ENCODE assay signal across 1 cellular context in the genomic region with DNA sequence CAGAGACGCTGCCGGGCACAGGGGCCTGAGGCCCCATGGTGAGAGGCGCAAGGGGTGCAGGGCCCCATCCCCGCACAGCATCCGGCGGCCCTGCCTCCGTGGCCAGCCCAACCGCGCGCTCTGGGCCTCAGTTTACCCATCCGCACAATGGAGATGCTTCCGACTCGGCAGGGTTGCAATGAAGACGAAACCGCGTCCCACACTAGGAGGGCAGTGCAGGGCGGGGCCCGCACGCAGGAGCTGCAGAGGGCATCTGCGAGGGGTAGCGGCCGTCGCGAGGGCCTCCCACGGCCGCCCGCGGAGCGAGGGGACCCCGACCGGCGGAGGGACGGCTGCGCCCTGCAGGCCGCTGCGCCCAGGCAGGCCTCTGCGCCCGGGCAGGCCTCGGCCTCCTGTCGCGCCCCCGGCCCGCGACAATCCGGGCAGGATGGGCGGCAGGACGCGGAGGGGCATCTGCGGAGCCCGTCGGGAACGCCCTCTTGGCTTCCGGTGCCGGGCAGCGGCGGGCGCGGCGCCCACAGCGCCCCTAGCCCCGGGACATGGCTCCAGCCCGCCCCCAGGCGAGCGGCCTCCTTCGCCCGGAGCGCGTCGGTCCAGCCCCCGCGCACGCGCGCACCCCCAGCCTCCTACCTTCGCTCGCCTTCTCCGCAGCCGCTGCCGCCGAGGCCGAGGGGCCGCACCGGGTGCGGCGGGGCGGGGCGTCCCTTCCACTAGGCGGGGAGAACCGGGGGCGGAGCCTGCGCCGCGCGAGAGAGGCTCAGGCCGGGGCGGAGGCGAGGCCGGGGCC.
TF ChIP-seq lines count a peak whose summit lies in the region.

No MANE protein-coding gene starts in this region.

TF ChIP-seq in HepG2, 621 proteins besides CTCF, POLR2A, EP300 and RAD21 (continued from another document and continues in another):
- TF ChIP-seq, protein P1, sequence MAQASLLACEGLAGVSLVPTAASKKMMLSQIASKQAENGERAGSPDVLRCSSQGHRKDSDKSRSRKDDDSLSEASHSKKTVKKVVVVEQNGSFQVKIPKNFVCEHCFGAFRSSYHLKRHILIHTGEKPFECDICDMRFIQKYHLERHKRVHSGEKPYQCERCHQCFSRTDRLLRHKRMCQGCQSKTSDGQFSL (CRISPR knock-in tag; IDR thresholded peaks at IDR 0.05), result peak; percentile 48; the same call in 1 of the 2 replicates
- TF ChIP-seq, protein P2, sequence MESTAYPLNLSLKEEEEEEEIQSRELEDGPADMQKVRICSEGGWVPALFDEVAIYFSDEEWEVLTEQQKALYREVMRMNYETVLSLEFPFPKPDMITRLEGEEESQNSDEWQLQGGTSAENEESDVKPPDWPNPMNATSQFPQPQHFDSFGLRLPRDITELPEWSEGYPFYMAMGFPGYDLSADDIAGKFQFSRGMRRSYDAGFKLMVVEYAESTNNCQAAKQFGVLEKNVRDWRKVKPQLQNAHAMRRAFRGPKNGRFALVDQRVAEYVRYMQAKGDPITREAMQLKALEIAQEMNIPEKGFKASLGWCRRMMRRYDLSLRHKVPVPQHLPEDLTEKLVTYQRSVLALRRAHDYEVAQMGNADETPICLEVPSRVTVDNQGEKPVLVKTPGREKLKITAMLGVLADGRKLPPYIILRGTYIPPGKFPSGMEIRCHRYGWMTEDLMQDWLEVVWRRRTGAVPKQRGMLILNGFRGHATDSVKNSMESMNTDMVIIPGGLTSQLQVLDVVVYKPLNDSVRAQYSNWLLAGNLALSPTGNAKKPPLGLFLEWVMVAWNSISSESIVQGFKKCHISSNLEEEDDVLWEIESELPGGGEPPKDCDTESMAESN (CRISPR knock-in tag; conservative IDR thresholded peaks at IDR 0.05), result 0 out of 2 replicates have a peak, but pooled peaks have one; percentile 16
- TF ChIP-seq, protein P3, sequence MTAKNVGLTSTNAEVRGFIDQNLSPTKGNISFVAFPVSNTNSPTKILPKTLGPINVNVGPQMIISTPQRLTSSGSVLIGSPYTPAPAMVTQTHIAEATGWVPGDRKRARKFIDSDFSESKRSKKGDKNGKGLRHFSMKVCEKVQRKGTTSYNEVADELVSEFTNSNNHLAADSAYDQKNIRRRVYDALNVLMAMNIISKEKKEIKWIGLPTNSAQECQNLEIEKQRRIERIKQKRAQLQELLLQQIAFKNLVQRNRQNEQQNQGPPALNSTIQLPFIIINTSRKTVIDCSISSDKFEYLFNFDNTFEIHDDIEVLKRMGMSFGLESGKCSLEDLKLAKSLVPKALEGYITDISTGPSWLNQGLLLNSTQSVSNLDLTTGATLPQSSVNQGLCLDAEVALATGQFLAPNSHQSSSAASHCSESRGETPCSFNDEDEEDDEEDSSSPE (CRISPR knock-in tag; IDR thresholded peaks at IDR 0.05), result 0 out of 2 replicates have a peak, but pooled peaks have one; percentile 37
- TF ChIP-seq, protein P4, sequence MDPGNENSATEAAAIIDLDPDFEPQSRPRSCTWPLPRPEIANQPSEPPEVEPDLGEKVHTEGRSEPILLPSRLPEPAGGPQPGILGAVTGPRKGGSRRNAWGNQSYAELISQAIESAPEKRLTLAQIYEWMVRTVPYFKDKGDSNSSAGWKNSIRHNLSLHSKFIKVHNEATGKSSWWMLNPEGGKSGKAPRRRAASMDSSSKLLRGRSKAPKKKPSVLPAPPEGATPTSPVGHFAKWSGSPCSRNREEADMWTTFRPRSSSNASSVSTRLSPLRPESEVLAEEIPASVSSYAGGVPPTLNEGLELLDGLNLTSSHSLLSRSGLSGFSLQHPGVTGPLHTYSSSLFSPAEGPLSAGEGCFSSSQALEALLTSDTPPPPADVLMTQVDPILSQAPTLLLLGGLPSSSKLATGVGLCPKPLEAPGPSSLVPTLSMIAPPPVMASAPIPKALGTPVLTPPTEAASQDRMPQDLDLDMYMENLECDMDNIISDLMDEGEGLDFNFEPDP (CRISPR knock-in tag; conservative IDR thresholded peaks at IDR 0.05), result no peak
- TF ChIP-seq ZNF343 (CRISPR knock-in tag; IDR thresholded peaks at IDR 0.05) (no peak), GFI1 (CRISPR knock-in tag; IDR thresholded peaks at IDR 0.05; ENCODE audit: borderline replicate concordance) (no peak), ZNF737 (CRISPR knock-in tag; IDR thresholded peaks at IDR 0.05; ENCODE audit: borderline replicate concordance) (no peak), SKI (IDR thresholded peaks at IDR 0.05; ENCODE audit: partially characterized antibody) (no peak), ZNF441 (CRISPR knock-in tag; IDR thresholded peaks at IDR 0.05; ENCODE audit: borderline replicate concordance) (peak; percentile 46; the same call in 1 of the 2 replicates), PHF20 (CRISPR knock-in tag; IDR thresholded peaks at IDR 0.05) (peak; percentile 67), ZIK1 (CRISPR knock-in tag; IDR thresholded peaks at IDR 0.05; ENCODE audit: borderline replicate concordance, low read depth) (0 out of 2 replicates have a peak, but pooled peaks have one; percentile 39), ZNF879 (CRISPR knock-in tag; IDR thresholded peaks at IDR 0.05) (no peak), ZNF160 (CRISPR knock-in tag; IDR thresholded peaks at IDR 0.05) (no peak), ZNF547 (CRISPR knock-in tag; IDR thresholded peaks at IDR 0.05) (peak; percentile 45; the same call in 1 of the 2 replicates), SP4 (CRISPR knock-in tag; IDR thresholded peaks at IDR 0.05) (peak; percentile 69), PHF21A (CRISPR knock-in tag; IDR thresholded peaks at IDR 0.05) (peak; percentile 45; the same call in 1 of the 2 replicates), FOXK2 (IDR thresholded peaks at IDR 0.05) (no peak), ZNF431 (CRISPR knock-in tag; IDR thresholded peaks at IDR 0.05; ENCODE audit: borderline replicate concordance, low read depth) (peak; percentile 93), SNAPC2 (CRISPR knock-in tag; IDR thresholded peaks at IDR 0.05) (0 out of 2 replicates have a peak, but pooled peaks have one; percentile 35)
- TF ChIP-seq, protein P5, sequence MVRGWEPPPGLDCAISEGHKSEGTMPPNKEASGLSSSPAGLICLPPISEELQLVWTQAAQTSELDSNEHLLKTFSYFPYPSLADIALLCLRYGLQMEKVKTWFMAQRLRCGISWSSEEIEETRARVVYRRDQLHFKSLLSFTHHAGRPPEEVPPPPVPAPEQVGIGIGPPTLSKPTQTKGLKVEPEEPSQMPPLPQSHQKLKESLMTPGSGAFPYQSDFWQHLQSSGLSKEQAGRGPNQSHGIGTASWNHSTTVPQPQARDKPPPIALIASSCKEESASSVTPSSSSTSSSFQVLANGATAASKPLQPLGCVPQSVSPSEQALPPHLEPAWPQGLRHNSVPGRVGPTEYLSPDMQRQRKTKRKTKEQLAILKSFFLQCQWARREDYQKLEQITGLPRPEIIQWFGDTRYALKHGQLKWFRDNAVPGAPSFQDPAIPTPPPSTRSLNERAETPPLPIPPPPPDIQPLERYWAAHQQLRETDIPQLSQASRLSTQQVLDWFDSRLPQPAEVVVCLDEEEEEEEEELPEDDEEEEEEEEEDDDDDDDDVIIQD (CRISPR knock-in tag; IDR thresholded peaks at IDR 0.05; ENCODE audit: low read depth), result no peak
- TF ChIP-seq, protein P6, sequence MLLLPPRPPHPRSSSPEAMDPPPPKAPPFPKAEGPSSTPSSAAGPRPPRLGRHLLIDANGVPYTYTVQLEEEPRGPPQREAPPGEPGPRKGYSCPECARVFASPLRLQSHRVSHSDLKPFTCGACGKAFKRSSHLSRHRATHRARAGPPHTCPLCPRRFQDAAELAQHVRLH (CRISPR knock-in tag; IDR thresholded peaks at IDR 0.05; ENCODE audit: borderline replicate concordance, low read depth), result no peak
- TF ChIP-seq, protein P7, sequence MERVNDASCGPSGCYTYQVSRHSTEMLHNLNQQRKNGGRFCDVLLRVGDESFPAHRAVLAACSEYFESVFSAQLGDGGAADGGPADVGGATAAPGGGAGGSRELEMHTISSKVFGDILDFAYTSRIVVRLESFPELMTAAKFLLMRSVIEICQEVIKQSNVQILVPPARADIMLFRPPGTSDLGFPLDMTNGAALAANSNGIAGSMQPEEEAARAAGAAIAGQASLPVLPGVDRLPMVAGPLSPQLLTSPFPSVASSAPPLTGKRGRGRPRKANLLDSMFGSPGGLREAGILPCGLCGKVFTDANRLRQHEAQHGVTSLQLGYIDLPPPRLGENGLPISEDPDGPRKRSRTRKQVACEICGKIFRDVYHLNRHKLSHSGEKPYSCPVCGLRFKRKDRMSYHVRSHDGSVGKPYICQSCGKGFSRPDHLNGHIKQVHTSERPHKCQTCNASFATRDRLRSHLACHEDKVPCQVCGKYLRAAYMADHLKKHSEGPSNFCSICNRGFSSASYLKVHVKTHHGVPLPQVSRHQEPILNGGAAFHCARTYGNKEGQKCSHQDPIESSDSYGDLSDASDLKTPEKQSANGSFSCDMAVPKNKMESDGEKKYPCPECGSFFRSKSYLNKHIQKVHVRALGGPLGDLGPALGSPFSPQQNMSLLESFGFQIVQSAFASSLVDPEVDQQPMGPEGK (CRISPR knock-in tag; IDR thresholded peaks at IDR 0.05), result peak; percentile 70
- TF ChIP-seq, protein P8, sequence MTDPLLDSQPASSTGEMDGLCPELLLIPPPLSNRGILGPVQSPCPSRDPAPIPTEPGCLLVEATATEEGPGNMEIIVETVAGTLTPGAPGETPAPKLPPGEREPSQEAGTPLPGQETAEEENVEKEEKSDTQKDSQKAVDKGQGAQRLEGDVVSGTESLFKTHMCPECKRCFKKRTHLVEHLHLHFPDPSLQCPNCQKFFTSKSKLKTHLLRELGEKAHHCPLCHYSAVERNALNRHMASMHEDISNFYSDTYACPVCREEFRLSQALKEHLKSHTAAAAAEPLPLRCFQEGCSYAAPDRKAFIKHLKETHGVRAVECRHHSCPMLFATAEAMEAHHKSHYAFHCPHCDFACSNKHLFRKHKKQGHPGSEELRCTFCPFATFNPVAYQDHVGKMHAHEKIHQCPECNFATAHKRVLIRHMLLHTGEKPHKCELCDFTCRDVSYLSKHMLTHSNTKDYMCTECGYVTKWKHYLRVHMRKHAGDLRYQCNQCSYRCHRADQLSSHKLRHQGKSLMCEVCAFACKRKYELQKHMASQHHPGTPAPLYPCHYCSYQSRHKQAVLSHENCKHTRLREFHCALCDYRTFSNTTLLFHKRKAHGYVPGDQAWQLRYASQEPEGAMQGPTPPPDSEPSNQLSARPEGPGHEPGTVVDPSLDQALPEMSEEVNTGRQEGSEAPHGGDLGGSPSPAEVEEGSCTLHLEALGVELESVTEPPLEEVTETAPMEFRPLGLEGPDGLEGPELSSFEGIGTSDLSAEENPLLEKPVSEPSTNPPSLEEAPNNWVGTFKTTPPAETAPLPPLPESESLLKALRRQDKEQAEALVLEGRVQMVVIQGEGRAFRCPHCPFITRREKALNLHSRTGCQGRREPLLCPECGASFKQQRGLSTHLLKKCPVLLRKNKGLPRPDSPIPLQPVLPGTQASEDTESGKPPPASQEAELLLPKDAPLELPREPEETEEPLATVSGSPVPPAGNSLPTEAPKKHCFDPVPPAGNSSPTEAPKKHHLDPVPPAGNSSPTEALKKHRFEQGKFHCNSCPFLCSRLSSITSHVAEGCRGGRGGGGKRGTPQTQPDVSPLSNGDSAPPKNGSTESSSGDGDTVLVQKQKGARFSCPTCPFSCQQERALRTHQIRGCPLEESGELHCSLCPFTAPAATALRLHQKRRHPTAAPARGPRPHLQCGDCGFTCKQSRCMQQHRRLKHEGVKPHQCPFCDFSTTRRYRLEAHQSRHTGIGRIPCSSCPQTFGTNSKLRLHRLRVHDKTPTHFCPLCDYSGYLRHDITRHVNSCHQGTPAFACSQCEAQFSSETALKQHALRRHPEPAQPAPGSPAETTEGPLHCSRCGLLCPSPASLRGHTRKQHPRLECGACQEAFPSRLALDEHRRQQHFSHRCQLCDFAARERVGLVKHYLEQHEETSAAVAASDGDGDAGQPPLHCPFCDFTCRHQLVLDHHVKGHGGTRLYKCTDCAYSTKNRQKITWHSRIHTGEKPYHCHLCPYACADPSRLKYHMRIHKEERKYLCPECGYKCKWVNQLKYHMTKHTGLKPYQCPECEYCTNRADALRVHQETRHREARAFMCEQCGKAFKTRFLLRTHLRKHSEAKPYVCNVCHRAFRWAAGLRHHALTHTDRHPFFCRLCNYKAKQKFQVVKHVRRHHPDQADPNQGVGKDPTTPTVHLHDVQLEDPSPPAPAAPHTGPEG (CRISPR knock-in tag; IDR thresholded peaks at IDR 0.05), result peak; percentile 31; the same call in 1 of the 2 replicates
- TF ChIP-seq, protein P9, sequence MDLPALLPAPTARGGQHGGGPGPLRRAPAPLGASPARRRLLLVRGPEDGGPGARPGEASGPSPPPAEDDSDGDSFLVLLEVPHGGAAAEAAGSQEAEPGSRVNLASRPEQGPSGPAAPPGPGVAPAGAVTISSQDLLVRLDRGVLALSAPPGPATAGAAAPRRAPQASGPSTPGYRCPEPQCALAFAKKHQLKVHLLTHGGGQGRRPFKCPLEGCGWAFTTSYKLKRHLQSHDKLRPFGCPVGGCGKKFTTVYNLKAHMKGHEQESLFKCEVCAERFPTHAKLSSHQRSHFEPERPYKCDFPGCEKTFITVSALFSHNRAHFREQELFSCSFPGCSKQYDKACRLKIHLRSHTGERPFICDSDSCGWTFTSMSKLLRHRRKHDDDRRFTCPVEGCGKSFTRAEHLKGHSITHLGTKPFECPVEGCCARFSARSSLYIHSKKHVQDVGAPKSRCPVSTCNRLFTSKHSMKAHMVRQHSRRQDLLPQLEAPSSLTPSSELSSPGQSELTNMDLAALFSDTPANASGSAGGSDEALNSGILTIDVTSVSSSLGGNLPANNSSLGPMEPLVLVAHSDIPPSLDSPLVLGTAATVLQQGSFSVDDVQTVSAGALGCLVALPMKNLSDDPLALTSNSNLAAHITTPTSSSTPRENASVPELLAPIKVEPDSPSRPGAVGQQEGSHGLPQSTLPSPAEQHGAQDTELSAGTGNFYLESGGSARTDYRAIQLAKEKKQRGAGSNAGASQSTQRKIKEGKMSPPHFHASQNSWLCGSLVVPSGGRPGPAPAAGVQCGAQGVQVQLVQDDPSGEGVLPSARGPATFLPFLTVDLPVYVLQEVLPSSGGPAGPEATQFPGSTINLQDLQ (CRISPR knock-in tag; IDR thresholded peaks at IDR 0.05), result peak; percentile 59; the same call in 1 of the 2 replicates
- TF ChIP-seq, protein P10, sequence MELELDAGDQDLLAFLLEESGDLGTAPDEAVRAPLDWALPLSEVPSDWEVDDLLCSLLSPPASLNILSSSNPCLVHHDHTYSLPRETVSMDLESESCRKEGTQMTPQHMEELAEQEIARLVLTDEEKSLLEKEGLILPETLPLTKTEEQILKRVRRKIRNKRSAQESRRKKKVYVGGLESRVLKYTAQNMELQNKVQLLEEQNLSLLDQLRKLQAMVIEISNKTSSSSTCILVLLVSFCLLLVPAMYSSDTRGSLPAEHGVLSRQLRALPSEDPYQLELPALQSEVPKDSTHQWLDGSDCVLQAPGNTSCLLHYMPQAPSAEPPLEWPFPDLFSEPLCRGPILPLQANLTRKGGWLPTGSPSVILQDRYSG (CRISPR knock-in tag; IDR thresholded peaks at IDR 0.05), result 0 out of 2 replicates have a peak, but pooled peaks have one; percentile 32
- TF ChIP-seq, protein P11, sequence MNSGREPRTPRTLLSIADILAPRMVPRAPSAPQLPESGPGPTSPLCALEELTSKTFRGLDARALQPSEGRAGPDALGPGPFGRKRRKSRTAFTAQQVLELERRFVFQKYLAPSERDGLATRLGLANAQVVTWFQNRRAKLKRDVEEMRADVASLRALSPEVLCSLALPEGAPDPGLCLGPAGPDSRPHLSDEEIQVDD (CRISPR knock-in tag; IDR thresholded peaks at IDR 0.05; ENCODE audit: borderline replicate concordance), result no peak
